ENCODE assay signal across 15 cellular contexts in the genomic region with DNA sequence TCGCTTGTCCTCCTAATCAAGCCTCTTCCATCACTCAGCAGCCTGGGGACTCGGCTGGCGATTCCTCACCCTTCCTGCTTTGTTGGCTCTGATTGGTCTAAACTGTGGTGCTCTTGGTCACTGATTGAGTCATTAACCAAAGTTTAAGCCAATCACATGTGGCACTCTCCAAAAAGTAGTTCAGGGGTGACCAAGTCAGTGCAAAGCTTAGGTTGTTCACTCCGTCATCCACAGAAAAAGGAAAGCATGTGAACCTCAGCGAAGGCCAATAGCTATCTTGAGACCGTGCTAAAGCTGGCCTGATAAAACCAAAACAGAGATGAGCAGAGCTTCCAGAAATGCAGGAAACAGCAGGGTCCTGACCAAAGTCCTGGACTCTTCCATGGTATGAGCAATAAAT. TPM values are rescaled to one million over a fixed set of nuclear protein-coding genes. Genes with fewer than 3 reads are reported as not detected.
DNase-seq lines count a peak whose midpoint lies in the region; ATAC-seq and TF ChIP-seq lines count a peak whose summit lies in the region.
"Had no signal": no experiment of that assay in that cellular context is flagged by ENCODE, and none has a peak within 500 bp of the region (broad histone marks: within the 10 kb centered on the region; RNA-seq: fewer than 3 reads in every experiment).

No MANE protein-coding gene starts in this region.

- no peak overlapping the region for H2AK5ac ChIP-seq in trophoblast cell (ENCODE audit: low read length)

- no peak overlapping the region for H3K18ac ChIP-seq in trophoblast cell (ENCODE audit: low read length)

- peak; percentile 28 to 77 for ATAC-seq in left cardiac atrium
- ATAC-seq in HG03432 (IDR thresholded peaks at IDR 0.05; ENCODE audit: unreplicated experiment), result no peak
- ATAC-seq: Panc1 had no signal

- intact Hi-C loops in left cardiac atrium (cut with DNase I), result no loop called here

- H3K79me2 ChIP-seq in trophoblast cell (ENCODE audit: control insufficient read depth, insufficient read depth, low read length, poor library complexity), result no peaks in the 10 kb centered on the region

- H3K9ac ChIP-seq in trophoblast cell (ENCODE audit: low read length), result no peak overlapping the region

- peak; percentile 22 for DNase-seq in ELF-1 (ENCODE audit: low read depth, low spot score)
- peak; percentile 87 for DNase-seq in astrocyte of the spinal cord (ENCODE audit: low read depth, low spot score)
- DNase-seq in left cardiac atrium, result no peak
- DNase-seq in trophoblast cell, result no peak
- DNase-seq in NCI-H446 (lab: John Stamatoyannopoulos, UW), result no peak
- DNase-seq in NCI-H1436 treated with DMSO at 0.1 percent for 48 hours (lab: John Stamatoyannopoulos, UW), result no peak
- DNase-seq: CD4-positive, CD25-positive, alpha-beta regulatory T cell; DMS79 treated with DMSO at 0.1 percent for 48 hours; Kasumi-1; NCI-H1105 treated with DMSO at 0.1 percent for 48 hours; NCI-H187 treated with DMSO at 0.1 percent for 48 hours; NCI-H82; SHP77 treated with DMSO at 0.1 percent for 48 hours had no signal

- no CpG with 5 or more reads among the region's 6 CpGs for WGBS in trophoblast cell (ENCODE audit: extremely low coverage, insufficient coverage, insufficient read length)

- H4K8ac ChIP-seq in trophoblast cell (ENCODE audit: low read depth, low read length), result no peak overlapping the region

- no peak overlapping the region for H2AFZ ChIP-seq in trophoblast cell (ENCODE audit: insufficient read depth, low read length, poor library complexity)

- no peak overlapping the region for H3K4me3 ChIP-seq in astrocyte of the spinal cord (ENCODE audit: low read depth, low read length)
- no peak overlapping the region for H3K4me3 ChIP-seq in trophoblast cell (ENCODE audit: low read depth, low read length)

- no peaks in the 10 kb centered on the region for H3K36me3 ChIP-seq in trophoblast cell (ENCODE audit: control insufficient read depth in 1 of 2, insufficient read depth in 2 of 2, low read length in 2 of 2)

- no peaks in the 10 kb centered on the region for H3K9me3 ChIP-seq in trophoblast cell (ENCODE audit: insufficient read depth, low read depth, low read length)

- H3K79me1 ChIP-seq in trophoblast cell (ENCODE audit: low read length), result peaks cover 2% of the 10 kb centered on the region

- no peak overlapping the region for H3K27ac ChIP-seq in trophoblast cell (ENCODE audit: low read depth, low read length)

- H3K27me3 ChIP-seq in trophoblast cell (ENCODE audit: insufficient read depth, low read length), result no peaks in the 10 kb centered on the region

- H4K12ac ChIP-seq in trophoblast cell (ENCODE audit: low read depth, low read length), result no peak overlapping the region

- no peak for TF ChIP-seq CTCF in astrocyte of the spinal cord (IDR thresholded peaks at IDR 0.05; ENCODE audit: low read depth, low read length)

- no peak overlapping the region for H2BK5ac ChIP-seq in trophoblast cell (ENCODE audit: low read depth, low read length, poor library complexity)

- in situ Hi-C loops in astrocyte of the spinal cord (cut with HindIII; ENCODE audit: low sequenced_read_pairs), result no loop called here

- H4K91ac ChIP-seq in trophoblast cell (ENCODE audit: low read depth, low read length), result no peak overlapping the region

- H2BK12ac ChIP-seq in trophoblast cell (ENCODE audit: low read length), result peak overlapping the region; percentile 66

- H3K14ac ChIP-seq in trophoblast cell (ENCODE audit: low read length), result peak overlapping the region; percentile 55

- no peak overlapping the region for H3K4me2 ChIP-seq in trophoblast cell (ENCODE audit: low read length)

- H3K4me1 ChIP-seq in trophoblast cell (ENCODE audit: control insufficient read depth in 1 of 2, insufficient read depth in 2 of 2, low read length in 2 of 2), result peaks cover 0 to 4% of the 10 kb centered on the region in 2 experiments

- H3K4ac ChIP-seq in trophoblast cell (ENCODE audit: low read depth, low read length), result no peak overlapping the region

- no peak overlapping the region for H3K23ac ChIP-seq in trophoblast cell (ENCODE audit: low read length)

- no peak overlapping the region for H2BK120ac ChIP-seq in trophoblast cell (ENCODE audit: insufficient read depth, low read length, poor library complexity)

RNA-seq across cellular contexts. Expression of gene ALPK2, which starts 4.9 kb away (rescaled TPM):
- total RNA-seq in left cardiac atrium, result 100 to 1,000 TPM; 200 to 232 TPM
- polyA plus RNA-seq in trophoblast cell (2013), result 8.5 and 8.7 TPM in 2 replicates
- polyA plus RNA-seq: CD4-positive, CD25-positive, alpha-beta regulatory T cell had no signal

RNA-seq across cellular contexts. Expression of gene MALT1, which starts 47.3 kb away (rescaled TPM):
- total RNA-seq in left cardiac atrium, result 10 to 100 TPM; 12.0 to 12.4 TPM
- polyA plus RNA-seq in trophoblast cell (2013), result 29.5 and 29.7 TPM in 2 replicates

Comparison
In these comparisons a context has a peak if more than half of its experiments do, and no peak if none do; other contexts are left out.
1. DNase-seq: peak in ELF-1 (single experiment) and astrocyte of the spinal cord (single experiment); none in left cardiac atrium (single experiment), trophoblast cell (0 of 2), NCI-H446 (0 of 2) and NCI-H1436 treated with DMSO at 0.1 percent for 48 hours (single experiment).